Comparison of ENCODE assay signal across 1 cellular context in the genomic region with DNA sequence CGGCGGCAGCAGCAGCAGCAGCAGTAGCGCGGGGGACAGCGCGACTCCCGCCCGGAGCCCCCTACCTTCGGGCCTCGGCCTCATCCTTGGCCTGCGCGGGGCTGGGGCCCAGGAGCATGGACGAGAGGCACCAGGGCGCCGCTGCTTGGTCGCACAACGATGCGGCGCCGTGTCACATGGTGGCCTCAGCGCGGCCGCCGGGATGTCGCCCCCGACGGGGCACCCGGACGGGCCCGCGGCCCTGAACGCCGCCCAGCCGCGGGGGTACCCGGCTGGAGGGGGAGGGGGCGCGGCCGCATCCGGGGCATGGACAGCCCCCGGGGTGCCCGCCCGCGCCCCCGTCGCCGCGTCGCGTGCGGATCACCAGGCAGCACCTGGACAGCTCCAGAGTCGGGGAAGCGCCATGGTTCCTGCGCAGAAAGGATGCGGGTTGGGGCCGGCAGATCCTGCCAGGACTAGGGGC.
TF ChIP-seq lines count a peak whose summit lies in the region.

No MANE protein-coding gene starts in this region.

TF ChIP-seq in A549, 52 proteins besides CTCF, POLR2A, EP300 and RAD21:
- TF ChIP-seq REST (IDR thresholded peaks at IDR 0.05): peak; percentile 63; the same call in 1 of the 2 replicates
- TF ChIP-seq ATOH8 (CRISPR knock-in tag; IDR thresholded peaks at IDR 0.05; ENCODE audit: low read depth): no peak
